In the genomic region with DNA sequence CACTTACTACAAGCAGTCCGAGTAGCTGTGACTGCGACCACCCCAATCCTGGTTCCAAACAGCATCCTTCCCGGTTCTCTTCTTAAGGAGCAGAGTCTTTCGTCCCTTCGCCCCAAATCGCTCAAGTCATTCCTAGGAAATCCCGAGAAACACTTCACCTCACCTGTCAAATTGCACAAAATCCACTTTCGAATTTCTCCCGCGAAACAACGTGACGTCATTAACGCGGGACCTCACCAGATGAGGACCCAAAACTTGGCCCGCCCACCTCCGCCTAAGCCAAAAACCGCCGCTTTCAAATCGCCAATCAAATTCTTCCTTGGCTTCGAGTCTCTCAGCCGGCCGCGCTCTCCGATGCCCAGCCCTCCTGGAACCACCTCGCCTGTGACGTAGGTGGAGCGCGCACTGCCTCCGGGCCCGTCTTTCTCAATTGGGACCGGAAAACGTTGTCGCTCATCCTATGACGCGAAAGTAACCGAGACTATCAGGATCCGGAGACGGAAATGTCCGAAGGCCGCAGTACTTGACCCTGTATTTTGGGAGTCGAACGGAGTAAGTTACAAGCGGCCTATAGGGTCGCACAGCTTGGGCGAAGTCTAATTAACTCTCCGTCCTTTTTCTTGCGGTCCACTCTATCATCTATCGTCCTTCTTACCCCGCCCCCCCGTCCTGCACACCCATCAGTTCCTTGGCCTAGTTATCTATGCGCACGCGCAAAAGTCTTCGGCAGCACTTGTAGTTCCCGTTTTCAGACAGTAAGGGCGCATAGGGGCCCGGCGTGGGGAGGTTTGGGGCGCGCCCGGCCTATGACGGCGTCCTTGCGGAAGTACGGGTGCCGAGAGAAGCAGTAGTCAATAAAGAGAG, we compare ENCODE assay signal across 1 cellular context.
TF ChIP-seq lines count a peak whose summit lies in the region.

A gene (plus strand): TSS at position 456 of the 864 bp plus-strand sequence. CDS start 7,527 bp downstream, outside the sequence.
A gene with protein sequence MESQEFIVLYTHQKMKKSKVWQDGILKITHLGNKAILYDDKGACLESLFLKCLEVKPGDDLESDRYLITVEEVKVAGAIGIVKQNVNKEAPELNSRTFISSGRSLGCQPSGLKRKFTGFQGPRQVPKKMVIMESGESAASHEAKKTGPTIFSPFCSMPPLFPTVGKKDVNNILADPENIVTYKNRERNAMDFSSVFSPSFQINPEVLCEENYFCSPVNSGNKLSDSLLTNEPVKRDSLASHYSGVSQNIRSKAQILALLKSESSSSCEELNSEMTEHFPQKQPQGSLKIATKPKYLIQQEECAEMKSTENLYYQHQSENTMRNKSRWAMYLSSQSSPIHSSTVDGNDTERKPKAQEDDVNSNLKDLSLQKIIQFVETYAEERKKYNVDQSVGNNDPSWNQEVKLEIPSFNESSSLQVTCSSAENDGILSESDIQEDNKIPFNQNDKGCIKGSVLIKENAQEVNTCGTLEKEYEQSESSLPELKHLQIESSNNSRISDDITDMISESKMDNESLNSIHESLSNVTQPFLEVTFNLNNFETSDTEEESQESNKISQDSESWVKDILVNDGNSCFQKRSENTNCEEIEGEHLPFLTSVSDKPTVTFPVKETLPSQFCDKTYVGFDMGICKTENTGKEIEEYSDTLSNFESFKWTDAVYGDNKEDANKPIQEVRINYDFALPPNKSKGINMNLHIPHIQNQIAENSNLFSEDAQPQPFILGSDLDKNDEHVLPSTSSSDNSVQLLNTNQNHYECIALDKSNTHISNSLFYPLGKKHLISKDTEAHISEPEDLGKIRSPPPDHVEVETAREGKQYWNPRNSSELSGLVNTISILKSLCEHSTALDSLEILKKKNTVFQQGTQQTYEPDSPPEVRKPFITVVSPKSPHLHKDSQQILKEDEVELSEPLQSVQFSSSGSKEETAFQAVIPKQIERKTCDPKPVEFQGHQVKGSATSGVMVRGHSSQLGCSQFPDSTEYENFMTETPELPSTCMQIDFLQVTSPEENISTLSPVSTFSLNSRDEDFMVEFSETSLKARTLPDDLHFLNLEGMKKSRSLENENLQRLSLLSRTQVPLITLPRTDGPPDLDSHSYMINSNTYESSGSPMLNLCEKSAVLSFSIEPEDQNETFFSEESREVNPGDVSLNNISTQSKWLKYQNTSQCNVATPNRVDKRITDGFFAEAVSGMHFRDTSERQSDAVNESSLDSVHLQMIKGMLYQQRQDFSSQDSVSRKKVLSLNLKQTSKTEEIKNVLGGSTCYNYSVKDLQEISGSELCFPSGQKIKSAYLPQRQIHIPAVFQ (N-terminal part only) (minus strand): TSS at position 222 of the 864 bp plus-strand sequence. CDS start 3,733 bp downstream, outside the sequence.

TF ChIP-seq in GM12878, 131 proteins besides CTCF, POLR2A, EP300 and RAD21 (continued from another document and continues in another):
- TF ChIP-seq, protein P1, sequence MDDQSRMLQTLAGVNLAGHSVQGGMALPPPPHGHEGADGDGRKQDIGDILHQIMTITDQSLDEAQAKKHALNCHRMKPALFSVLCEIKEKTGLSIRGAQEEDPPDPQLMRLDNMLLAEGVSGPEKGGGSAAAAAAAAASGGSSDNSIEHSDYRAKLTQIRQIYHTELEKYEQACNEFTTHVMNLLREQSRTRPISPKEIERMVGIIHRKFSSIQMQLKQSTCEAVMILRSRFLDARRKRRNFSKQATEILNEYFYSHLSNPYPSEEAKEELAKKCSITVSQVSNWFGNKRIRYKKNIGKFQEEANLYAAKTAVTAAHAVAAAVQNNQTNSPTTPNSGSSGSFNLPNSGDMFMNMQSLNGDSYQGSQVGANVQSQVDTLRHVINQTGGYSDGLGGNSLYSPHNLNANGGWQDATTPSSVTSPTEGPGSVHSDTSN (IDR thresholded peaks at IDR 0.05; ENCODE audit: insufficient replicate concordance, low read depth, low read length), result no peak
- TF ChIP-seq, protein P2, sequence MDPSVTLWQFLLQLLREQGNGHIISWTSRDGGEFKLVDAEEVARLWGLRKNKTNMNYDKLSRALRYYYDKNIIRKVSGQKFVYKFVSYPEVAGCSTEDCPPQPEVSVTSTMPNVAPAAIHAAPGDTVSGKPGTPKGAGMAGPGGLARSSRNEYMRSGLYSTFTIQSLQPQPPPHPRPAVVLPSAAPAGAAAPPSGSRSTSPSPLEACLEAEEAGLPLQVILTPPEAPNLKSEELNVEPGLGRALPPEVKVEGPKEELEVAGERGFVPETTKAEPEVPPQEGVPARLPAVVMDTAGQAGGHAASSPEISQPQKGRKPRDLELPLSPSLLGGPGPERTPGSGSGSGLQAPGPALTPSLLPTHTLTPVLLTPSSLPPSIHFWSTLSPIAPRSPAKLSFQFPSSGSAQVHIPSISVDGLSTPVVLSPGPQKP (IDR thresholded peaks at IDR 0.05; ENCODE audit: low read depth, low read length), result peak; percentile 74
- TF ChIP-seq, protein P3, sequence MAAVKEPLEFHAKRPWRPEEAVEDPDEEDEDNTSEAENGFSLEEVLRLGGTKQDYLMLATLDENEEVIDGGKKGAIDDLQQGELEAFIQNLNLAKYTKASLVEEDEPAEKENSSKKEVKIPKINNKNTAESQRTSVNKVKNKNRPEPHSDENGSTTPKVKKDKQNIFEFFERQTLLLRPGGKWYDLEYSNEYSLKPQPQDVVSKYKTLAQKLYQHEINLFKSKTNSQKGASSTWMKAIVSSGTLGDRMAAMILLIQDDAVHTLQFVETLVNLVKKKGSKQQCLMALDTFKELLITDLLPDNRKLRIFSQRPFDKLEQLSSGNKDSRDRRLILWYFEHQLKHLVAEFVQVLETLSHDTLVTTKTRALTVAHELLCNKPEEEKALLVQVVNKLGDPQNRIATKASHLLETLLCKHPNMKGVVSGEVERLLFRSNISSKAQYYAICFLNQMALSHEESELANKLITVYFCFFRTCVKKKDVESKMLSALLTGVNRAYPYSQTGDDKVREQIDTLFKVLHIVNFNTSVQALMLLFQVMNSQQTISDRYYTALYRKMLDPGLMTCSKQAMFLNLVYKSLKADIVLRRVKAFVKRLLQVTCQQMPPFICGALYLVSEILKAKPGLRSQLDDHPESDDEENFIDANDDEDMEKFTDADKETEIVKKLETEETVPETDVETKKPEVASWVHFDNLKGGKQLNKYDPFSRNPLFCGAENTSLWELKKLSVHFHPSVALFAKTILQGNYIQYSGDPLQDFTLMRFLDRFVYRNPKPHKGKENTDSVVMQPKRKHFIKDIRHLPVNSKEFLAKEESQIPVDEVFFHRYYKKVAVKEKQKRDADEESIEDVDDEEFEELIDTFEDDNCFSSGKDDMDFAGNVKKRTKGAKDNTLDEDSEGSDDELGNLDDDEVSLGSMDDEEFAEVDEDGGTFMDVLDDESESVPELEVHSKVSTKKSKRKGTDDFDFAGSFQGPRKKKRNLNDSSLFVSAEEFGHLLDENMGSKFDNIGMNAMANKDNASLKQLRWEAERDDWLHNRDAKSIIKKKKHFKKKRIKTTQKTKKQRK (IDR thresholded peaks at IDR 0.05; ENCODE audit: low read depth, low read length), result no peak
- TF ChIP-seq RB1 (IDR thresholded peaks at IDR 0.05; ENCODE audit: borderline replicate concordance), result peak; percentile 37; the same call in 1 of the 2 replicates
- TF ChIP-seq, protein P4, sequence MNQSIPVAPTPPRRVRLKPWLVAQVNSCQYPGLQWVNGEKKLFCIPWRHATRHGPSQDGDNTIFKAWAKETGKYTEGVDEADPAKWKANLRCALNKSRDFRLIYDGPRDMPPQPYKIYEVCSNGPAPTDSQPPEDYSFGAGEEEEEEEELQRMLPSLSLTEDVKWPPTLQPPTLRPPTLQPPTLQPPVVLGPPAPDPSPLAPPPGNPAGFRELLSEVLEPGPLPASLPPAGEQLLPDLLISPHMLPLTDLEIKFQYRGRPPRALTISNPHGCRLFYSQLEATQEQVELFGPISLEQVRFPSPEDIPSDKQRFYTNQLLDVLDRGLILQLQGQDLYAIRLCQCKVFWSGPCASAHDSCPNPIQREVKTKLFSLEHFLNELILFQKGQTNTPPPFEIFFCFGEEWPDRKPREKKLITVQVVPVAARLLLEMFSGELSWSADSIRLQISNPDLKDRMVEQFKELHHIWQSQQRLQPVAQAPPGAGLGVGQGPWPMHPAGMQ (IDR thresholded peaks at IDR 0.05; ENCODE audit: borderline replicate concordance), result peak; percentile 33; the same call in 1 of the 2 replicates
- peak; percentile 77; the same call in 1 of the 2 replicates for TF ChIP-seq RBBP5 (conservative IDR thresholded peaks at IDR 0.05)
- TF ChIP-seq, protein P5, sequence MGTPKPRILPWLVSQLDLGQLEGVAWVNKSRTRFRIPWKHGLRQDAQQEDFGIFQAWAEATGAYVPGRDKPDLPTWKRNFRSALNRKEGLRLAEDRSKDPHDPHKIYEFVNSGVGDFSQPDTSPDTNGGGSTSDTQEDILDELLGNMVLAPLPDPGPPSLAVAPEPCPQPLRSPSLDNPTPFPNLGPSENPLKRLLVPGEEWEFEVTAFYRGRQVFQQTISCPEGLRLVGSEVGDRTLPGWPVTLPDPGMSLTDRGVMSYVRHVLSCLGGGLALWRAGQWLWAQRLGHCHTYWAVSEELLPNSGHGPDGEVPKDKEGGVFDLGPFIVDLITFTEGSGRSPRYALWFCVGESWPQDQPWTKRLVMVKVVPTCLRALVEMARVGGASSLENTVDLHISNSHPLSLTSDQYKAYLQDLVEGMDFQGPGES (IDR thresholded peaks at IDR 0.05), result no peak
- no peak for TF ChIP-seq SUPT20H (IDR thresholded peaks at IDR 0.05; ENCODE audit: borderline replicate concordance, control insufficient read depth, low read depth, low read length)
- peak; percentile 98 for TF ChIP-seq CREB1 (IDR thresholded peaks at IDR 0.05; ENCODE audit: low read depth)
- TF ChIP-seq PML (IDR thresholded peaks at IDR 0.05; ENCODE audit: low read length), result peak; percentile 96
- TF ChIP-seq JUND (IDR thresholded peaks at IDR 0.05; ENCODE audit: low read depth, low read length), result no peak; the same call in 1 of the 2 replicates
- 0 out of 2 replicates have a peak, but pooled peaks have one; percentile 48 for TF ChIP-seq MEF2A (IDR thresholded peaks at IDR 0.05; ENCODE audit: insufficient read depth, low read depth, low read length)
- peak; percentile 56 for TF ChIP-seq CBX5 (IDR thresholded peaks at IDR 0.05; ENCODE audit: low read depth)
- TF ChIP-seq, protein P6, sequence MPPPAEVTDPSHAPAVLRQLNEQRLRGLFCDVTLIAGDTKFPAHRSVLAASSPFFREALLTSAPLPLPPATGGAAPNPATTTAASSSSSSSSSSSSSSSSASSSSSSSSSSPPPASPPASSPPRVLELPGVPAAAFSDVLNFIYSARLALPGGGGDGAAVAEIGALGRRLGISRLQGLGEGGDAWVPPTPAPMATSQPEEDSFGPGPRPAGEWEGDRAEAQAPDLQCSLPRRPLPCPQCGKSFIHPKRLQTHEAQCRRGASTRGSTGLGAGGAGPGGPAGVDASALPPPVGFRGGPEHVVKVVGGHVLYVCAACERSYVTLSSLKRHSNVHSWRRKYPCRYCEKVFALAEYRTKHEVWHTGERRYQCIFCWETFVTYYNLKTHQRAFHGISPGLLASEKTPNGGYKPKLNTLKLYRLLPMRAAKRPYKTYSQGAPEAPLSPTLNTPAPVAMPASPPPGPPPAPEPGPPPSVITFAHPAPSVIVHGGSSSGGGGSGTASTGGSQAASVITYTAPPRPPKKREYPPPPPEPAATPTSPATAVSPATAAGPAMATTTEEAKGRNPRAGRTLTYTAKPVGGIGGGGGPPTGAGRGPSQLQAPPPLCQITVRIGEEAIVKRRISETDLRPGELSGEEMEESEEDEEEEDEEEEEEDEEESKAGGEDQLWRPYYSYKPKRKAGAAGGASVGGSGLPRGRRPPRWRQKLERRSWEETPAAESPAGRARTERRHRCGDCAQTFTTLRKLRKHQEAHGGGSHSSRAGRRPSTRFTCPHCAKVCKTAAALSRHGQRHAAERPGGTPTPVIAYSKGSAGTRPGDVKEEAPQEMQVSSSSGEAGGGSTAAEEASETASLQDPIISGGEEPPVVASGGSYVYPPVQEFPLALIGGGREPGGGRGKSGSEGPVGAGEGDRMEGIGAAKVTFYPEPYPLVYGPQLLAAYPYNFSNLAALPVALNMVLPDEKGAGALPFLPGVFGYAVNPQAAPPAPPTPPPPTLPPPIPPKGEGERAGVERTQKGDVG (CRISPR knock-in tag; IDR thresholded peaks at IDR 0.05), result no peak
- no peak for TF ChIP-seq WRNIP1 (IDR thresholded peaks at IDR 0.05; ENCODE audit: borderline replicate concordance, low read depth, low read length)
- no peak; the same call in 1 of the 2 replicates for TF ChIP-seq GATAD2B (conservative IDR thresholded peaks at IDR 0.05; ENCODE audit: low read depth)
- TF ChIP-seq YBX1 (IDR thresholded peaks at IDR 0.05), result no peak
- TF ChIP-seq NFYA (IDR thresholded peaks at IDR 0.05; ENCODE audit: borderline replicate concordance, low read depth, low read length), result no peak
- TF ChIP-seq BACH1 (IDR thresholded peaks at IDR 0.05; ENCODE audit: borderline replicate concordance), result no peak
- no peak for TF ChIP-seq HDAC2 (IDR thresholded peaks at IDR 0.05)
- TF ChIP-seq, protein P7, sequence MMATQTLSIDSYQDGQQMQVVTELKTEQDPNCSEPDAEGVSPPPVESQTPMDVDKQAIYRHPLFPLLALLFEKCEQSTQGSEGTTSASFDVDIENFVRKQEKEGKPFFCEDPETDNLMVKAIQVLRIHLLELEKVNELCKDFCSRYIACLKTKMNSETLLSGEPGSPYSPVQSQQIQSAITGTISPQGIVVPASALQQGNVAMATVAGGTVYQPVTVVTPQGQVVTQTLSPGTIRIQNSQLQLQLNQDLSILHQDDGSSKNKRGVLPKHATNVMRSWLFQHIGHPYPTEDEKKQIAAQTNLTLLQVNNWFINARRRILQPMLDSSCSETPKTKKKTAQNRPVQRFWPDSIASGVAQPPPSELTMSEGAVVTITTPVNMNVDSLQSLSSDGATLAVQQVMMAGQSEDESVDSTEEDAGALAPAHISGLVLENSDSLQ (IDR thresholded peaks at IDR 0.05), result peak; percentile 83
- TF ChIP-seq, protein P8, sequence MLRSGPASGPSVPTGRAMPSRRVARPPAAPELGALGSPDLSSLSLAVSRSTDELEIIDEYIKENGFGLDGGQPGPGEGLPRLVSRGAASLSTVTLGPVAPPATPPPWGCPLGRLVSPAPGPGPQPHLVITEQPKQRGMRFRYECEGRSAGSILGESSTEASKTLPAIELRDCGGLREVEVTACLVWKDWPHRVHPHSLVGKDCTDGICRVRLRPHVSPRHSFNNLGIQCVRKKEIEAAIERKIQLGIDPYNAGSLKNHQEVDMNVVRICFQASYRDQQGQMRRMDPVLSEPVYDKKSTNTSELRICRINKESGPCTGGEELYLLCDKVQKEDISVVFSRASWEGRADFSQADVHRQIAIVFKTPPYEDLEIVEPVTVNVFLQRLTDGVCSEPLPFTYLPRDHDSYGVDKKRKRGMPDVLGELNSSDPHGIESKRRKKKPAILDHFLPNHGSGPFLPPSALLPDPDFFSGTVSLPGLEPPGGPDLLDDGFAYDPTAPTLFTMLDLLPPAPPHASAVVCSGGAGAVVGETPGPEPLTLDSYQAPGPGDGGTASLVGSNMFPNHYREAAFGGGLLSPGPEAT (IDR thresholded peaks at IDR 0.05; ENCODE audit: low read depth), result peak; percentile 98
- no peak for TF ChIP-seq SMAD1 (IDR thresholded peaks at IDR 0.05; ENCODE audit: low read depth, partially characterized antibody)
- TF ChIP-seq, protein P9, sequence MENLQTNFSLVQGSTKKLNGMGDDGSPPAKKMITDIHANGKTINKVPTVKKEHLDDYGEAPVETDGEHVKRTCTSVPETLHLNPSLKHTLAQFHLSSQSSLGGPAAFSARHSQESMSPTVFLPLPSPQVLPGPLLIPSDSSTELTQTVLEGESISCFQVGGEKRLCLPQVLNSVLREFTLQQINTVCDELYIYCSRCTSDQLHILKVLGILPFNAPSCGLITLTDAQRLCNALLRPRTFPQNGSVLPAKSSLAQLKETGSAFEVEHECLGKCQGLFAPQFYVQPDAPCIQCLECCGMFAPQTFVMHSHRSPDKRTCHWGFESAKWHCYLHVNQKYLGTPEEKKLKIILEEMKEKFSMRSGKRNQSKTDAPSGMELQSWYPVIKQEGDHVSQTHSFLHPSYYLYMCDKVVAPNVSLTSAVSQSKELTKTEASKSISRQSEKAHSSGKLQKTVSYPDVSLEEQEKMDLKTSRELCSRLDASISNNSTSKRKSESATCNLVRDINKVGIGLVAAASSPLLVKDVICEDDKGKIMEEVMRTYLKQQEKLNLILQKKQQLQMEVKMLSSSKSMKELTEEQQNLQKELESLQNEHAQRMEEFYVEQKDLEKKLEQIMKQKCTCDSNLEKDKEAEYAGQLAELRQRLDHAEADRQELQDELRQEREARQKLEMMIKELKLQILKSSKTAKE (IDR thresholded peaks at IDR 0.05; ENCODE audit: low read depth, poor library complexity, severe bottlenecking), result peak; percentile 68
- no peak for TF ChIP-seq CHD1 (IDR thresholded peaks at IDR 0.05; ENCODE audit: low read depth, low read length)
- TF ChIP-seq CHD4 (IDR thresholded peaks at IDR 0.05), result no peak
- no peak for TF ChIP-seq EED (IDR thresholded peaks at IDR 0.05; ENCODE audit: low read depth)
